Comparison of ENCODE assay signal across 1 cellular context in the genomic region with DNA sequence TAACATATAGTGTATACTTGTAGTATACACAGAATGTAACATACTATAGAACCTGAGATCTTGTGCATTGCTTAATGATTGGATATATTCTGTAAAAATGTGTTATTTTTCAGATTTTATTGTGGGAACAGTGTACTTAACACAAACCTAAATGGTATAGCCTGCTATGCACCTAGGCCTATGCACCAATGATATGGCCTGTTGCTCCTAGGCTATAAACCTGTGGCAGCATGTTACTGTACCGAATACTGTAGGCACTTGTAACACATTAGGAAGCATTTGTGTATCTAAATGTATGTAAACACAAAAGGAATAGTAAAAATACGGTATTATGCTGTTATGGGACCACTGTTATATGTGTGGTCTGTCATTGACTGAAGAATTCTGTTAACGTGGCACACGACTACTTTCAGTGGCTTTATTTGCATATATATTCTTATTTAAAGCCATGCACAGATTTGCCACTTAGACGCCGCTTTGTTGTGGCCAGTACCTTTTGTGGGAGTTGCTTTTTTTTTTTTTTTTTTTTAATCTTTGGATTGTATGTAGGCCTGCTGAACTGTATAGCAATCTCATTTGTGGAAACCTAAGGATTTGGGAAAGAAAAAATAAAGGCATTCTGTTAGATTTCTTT.
TF ChIP-seq lines count a peak whose summit lies in the region.

No MANE protein-coding gene starts in this region.

TF ChIP-seq in GM23338, 12 proteins besides CTCF, POLR2A, EP300 and RAD21:
- TF ChIP-seq EZH2phosphoT487 (IDR thresholded peaks at IDR 0.05; ENCODE audit: unreplicated experiment) (no peak), ZNF331 (CRISPR knock-in tag; IDR thresholded peaks at IDR 0.05; ENCODE audit: low read depth) (no peak), CREB1 (CRISPR knock-in tag; IDR thresholded peaks at IDR 0.05; ENCODE audit: low read depth) (no peak), ZNF114 (CRISPR knock-in tag; IDR thresholded peaks at IDR 0.05) (no peak), NANOG (IDR thresholded peaks at IDR 0.05; ENCODE audit: borderline replicate concordance) (no peak)
- TF ChIP-seq, protein P1, sequence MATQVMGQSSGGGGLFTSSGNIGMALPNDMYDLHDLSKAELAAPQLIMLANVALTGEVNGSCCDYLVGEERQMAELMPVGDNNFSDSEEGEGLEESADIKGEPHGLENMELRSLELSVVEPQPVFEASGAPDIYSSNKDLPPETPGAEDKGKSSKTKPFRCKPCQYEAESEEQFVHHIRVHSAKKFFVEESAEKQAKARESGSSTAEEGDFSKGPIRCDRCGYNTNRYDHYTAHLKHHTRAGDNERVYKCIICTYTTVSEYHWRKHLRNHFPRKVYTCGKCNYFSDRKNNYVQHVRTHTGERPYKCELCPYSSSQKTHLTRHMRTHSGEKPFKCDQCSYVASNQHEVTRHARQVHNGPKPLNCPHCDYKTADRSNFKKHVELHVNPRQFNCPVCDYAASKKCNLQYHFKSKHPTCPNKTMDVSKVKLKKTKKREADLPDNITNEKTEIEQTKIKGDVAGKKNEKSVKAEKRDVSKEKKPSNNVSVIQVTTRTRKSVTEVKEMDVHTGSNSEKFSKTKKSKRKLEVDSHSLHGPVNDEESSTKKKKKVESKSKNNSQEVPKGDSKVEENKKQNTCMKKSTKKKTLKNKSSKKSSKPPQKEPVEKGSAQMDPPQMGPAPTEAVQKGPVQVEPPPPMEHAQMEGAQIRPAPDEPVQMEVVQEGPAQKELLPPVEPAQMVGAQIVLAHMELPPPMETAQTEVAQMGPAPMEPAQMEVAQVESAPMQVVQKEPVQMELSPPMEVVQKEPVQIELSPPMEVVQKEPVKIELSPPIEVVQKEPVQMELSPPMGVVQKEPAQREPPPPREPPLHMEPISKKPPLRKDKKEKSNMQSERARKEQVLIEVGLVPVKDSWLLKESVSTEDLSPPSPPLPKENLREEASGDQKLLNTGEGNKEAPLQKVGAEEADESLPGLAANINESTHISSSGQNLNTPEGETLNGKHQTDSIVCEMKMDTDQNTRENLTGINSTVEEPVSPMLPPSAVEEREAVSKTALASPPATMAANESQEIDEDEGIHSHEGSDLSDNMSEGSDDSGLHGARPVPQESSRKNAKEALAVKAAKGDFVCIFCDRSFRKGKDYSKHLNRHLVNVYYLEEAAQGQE (IDR thresholded peaks at IDR 0.05; ENCODE audit: unreplicated experiment), result no peak
